Comparison of ENCODE assay signal across 11 cellular contexts in the genomic region with DNA sequence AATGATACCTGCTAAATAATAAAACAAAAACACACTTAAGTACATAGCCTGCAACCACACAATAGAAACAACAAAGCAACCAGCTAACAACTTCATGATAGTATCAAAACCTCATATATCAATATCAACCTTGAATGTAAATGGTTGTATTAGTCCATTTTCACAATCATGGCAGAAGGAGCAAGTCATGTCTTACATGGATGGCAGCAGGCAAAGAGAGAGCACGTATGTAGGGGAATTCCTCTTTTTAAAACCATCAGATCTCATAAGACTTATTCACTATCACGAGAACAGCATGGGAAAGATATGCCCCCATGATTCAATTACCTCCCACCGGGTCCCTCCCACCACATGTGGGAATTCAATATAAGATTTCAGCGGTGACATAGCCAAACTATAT.
"Had no signal": no experiment of that assay in that cellular context is flagged by ENCODE, and none has a peak within 500 bp of the region (broad histone marks: within the 10 kb centered on the region; RNA-seq: fewer than 3 reads in every experiment).

No MANE protein-coding gene starts in this region.

- ATAC-seq: GM23338, HCT116 had no signal

- H3K4me3 ChIP-seq: GM23248, GM23338, HAP-1 had no signal

- H3K4me1 Mint-ChIP-seq: GM23338, H9 had no signal

- H3K9me3 Mint-ChIP-seq: GM23338, HFFc6 had no signal

- H3K9ac ChIP-seq: GM23248 had no signal

- DNase-seq: GM23248, GOT3, H7, H9, HCEC 1CT, HFFc6 had no signal

- H3K9me3 ChIP-seq: HAP-1 had no signal

- H3K4me1 ChIP-seq: HAP-1 had no signal

- H3K36me3 ChIP-seq: HAP-1 had no signal

- H3K27ac Mint-ChIP-seq: GM23338, H9 had no signal

- H3K4me3 Mint-ChIP-seq: GM23338, H9, HFFc6 had no signal

- FAIRE-seq: H1, H54 had no signal

- H3K4me2 ChIP-seq: GM23338 had no signal

- H2AFZ ChIP-seq: GM23248, GM23338 had no signal

- H3K27ac ChIP-seq: GM23248 had no signal
